ENCODE assay signal across 8 cellular contexts in genomic region chrX:1537031-1537715, GRCh38. TPM values are rescaled to one million over a fixed set of nuclear protein-coding genes. Genes with fewer than 3 reads are reported as not detected.
A peak's percentile ranks its signal among the peaks of the same experiment; 100 is the strongest.
DNase-seq lines count a peak whose midpoint lies in the region; ATAC-seq, FAIRE-seq and TF ChIP-seq lines count a peak whose summit lies in the region.

TSS of gene P2RY8 (minus strand) at chrX:1537185. CDS start at chrX:1466558, 70,627 bp downstream.

- DNase-seq in GM18507 (ENCODE audit: extremely low spot score, insufficient read length, low read depth) (no peak), NCI-H2107 (lab: John Stamatoyannopoulos, UW) (peak; percentile 63), small intestine (peak; percentile 35), LoVo (ENCODE audit: low spot score) (no peak), H54 (ENCODE audit: insufficient read length, low spot score) (no peak)
- peak; percentile 88 for DNase-seq in activated CD8-positive, alpha-beta T cell treated with anti-CD3 and anti-CD28 coated beads, Interleukin-2, amount 10 ng/mL, durations not matched to agents 7 days and 5 days

- no peaks in the 10 kb centered on the region for H3K9me3 Mint-ChIP-seq in activated CD8-positive, alpha-beta T cell treated with anti-CD3 and anti-CD28 coated beads, Interleukin-2, amount 10 ng/mL, durations not matched to agents 7 days and 5 days (ENCODE audit: insufficient read depth)

- H3K4me3 ChIP-seq in esophagus (ENCODE audit: low read depth in 1 of 2, low read length in 2 of 2), result peak within 1 kb of the TSS in 1 of 2 donors; percentile 33
- peak within 1 kb of the TSS; percentile 32 to 70 for H3K4me3 ChIP-seq in small intestine (ENCODE audit: low read depth in 1 of 2, low read length in 2 of 2)

- WGBS in esophagus, 2 donors, result 50 to 51% methylated on average over 27 of the region's 27 CpGs
- WGBS in small intestine, 3 donors, result 41 to 60% (median 53%) methylated on average over 27 of the region's 27 CpGs

- H3K27me3 ChIP-seq in esophagus (ENCODE audit: control insufficient read depth in 1 of 2, insufficient read depth in 2 of 2, low read length in 2 of 2) (no peaks in the 10 kb centered on the region), small intestine (ENCODE audit: control insufficient read depth in 2 of 2, insufficient read depth in 2 of 2, low read length in 2 of 2) (no peaks in the 10 kb centered on the region)

- H3K4me1 Mint-ChIP-seq in activated CD8-positive, alpha-beta T cell treated with anti-CD3 and anti-CD28 coated beads, Interleukin-2, amount 10 ng/mL, durations not matched to agents 7 days and 5 days (ENCODE audit: low read depth), result peaks cover 16% of the 10 kb centered on the region

- H3K27me3 Mint-ChIP-seq in activated CD8-positive, alpha-beta T cell treated with anti-CD3 and anti-CD28 coated beads, Interleukin-2, amount 10 ng/mL, durations not matched to agents 7 days and 5 days (ENCODE audit: low read depth), result no peaks in the 10 kb centered on the region

- TF ChIP-seq POLR2A in H54 (IDR thresholded peaks at IDR 0.05; ENCODE audit: low read depth, low read length), result no peak

- H3K4me3 Mint-ChIP-seq in activated CD8-positive, alpha-beta T cell treated with anti-CD3 and anti-CD28 coated beads, Interleukin-2, amount 10 ng/mL, durations not matched to agents 7 days and 5 days, result peak within 1 kb of the TSS; percentile 96

- FAIRE-seq in GM18507 (lab: Jason Lieb, UNC), result peak; percentile 92
- no peak for FAIRE-seq in small intestine (lab: Jason Lieb, UNC)
- FAIRE-seq in H54 (lab: Jason Lieb, UNC), result no peak

- POLR2A ChIA-PET in activated CD8-positive, alpha-beta T cell treated with anti-CD3 and anti-CD28 coated beads, Interleukin-2, amount 10 ng/mL, durations not matched to agents 7 days and 5 days (lab: Charles Lee), result no interaction called here

- CTCF ChIA-PET in activated CD8-positive, alpha-beta T cell treated with anti-CD3 and anti-CD28 coated beads, Interleukin-2, amount 10 ng/mL, durations not matched to agents 7 days and 5 days (lab: Charles Lee), result no interaction called here

- H3K36me3 Mint-ChIP-seq in activated CD8-positive, alpha-beta T cell treated with anti-CD3 and anti-CD28 coated beads, Interleukin-2, amount 10 ng/mL, durations not matched to agents 7 days and 5 days (ENCODE audit: low read depth), result peaks cover 21% of the 10 kb centered on the region

- H3K27ac Mint-ChIP-seq in activated CD8-positive, alpha-beta T cell treated with anti-CD3 and anti-CD28 coated beads, Interleukin-2, amount 10 ng/mL, durations not matched to agents 7 days and 5 days, result peak within 1 kb of the TSS; percentile 99

- ATAC-seq in HG02642 (IDR thresholded peaks at IDR 0.05; ENCODE audit: poor library complexity, unreplicated experiment), result peak; percentile 64
- ATAC-seq in activated CD8-positive, alpha-beta T cell treated with anti-CD3 and anti-CD28 coated beads, Interleukin-2, amount 10 ng/mL, durations not matched to agents 7 days and 5 days, result peak; percentile 77

- H3K9me3 ChIP-seq in esophagus (ENCODE audit: control insufficient read depth in 2 of 2, insufficient read depth in 1 of 2, low read depth in 1 of 2, low read length in 1 of 2), result no peaks in the 10 kb centered on the region
- H3K9me3 ChIP-seq in small intestine (ENCODE audit: control insufficient read depth, low read depth), result no peaks in the 10 kb centered on the region

- H3K36me3 ChIP-seq in esophagus (ENCODE audit: control insufficient read depth in 2 of 2, insufficient read depth in 2 of 2, low read length in 1 of 2) (no peaks in the 10 kb centered on the region), small intestine (ENCODE audit: control insufficient read depth in 2 of 2, insufficient read depth in 2 of 2, low read length in 2 of 2) (no peaks in the 10 kb centered on the region)

- H3K4me1 ChIP-seq in esophagus (ENCODE audit: control insufficient read depth in 2 of 2, insufficient read depth in 2 of 2, low read length in 1 of 2) (peaks cover 0 to 7% of the 10 kb centered on the region in 2 donors), small intestine (ENCODE audit: control insufficient read depth in 2 of 2, insufficient read depth in 1 of 2, low read depth in 1 of 2, low read length in 1 of 2) (no peaks in the 10 kb centered on the region)

- H3K27ac ChIP-seq in esophagus (ENCODE audit: low read depth in 2 of 2, low read length in 1 of 2) (peak within 1 kb of the TSS; percentile 52 to 53), small intestine (ENCODE audit: low read depth in 1 of 2, low read length in 1 of 2) (peak within 1 kb of the TSS; percentile 44 to 87)

RNA-seq across cellular contexts. Expression of gene P2RY8, which starts in this region (rescaled TPM):
- total RNA-seq in activated CD8-positive, alpha-beta T cell treated with anti-CD3 and anti-CD28 coated beads, Interleukin-2, amount 10 ng/mL, durations not matched to agents 7 days and 5 days, result 10 to 100 TPM; 62.9 to 65.5 TPM
- polyA plus RNA-seq in esophagus (under 1 TPM; 0.24 TPM), small intestine (1 to 10 TPM in 1 of 3 donors, under 1 TPM in 2; 0.22 to 2.1 (median 0.81) TPM)

Comparison
In these comparisons a context has a peak if more than half of its experiments do, and no peak if none do; other contexts are left out.
1. DNase-seq: peak in NCI-H2107 (single experiment), activated CD8-positive, alpha-beta T cell treated with anti-CD3 and anti-CD28 coated beads, Interleukin-2, amount 10 ng/mL, durations not matched to agents 7 days and 5 days (single experiment) and small intestine (single experiment); none in GM18507 (single experiment), LoVo (single experiment) and H54 (single experiment).